20 cellular contexts compared by ENCODE assay signal in the genomic region with DNA sequence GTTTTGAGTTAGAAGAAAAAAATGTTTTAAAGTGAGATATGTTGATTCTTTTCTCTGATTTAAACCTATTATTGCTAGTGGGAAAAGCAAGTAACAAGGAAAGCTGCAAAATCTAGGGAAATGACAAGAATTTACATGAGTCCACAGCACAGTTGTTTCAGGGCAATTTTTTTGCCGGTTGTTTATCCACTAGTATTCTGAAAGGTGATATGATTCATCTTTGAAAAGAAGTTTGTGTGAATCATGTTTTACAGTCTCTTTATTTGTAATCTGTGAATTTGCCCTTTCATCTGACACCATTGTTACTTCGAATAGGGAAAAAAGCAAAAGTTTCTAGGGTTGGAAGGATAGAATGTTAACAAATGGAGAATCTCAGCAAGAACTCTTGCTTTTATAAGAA.
A peak's percentile ranks its signal among the peaks of the same experiment; 100 is the strongest.
DNase-seq lines count a peak whose midpoint lies in the region; ATAC-seq, FAIRE-seq and TF ChIP-seq lines count a peak whose summit lies in the region.
"Had no signal": no experiment of that assay in that cellular context is flagged by ENCODE, and none has a peak within 500 bp of the region (broad histone marks: within the 10 kb centered on the region; RNA-seq: fewer than 3 reads in every experiment).

No MANE protein-coding gene starts in this region.

- no peaks in the 10 kb centered on the region for H3K36me3 ChIP-seq in adipocyte (ENCODE audit: control insufficient read depth, insufficient read depth, low read length, severe bottlenecking)
- H3K36me3 ChIP-seq: heart right ventricle, upper lobe of right lung, WERI-Rb-1 had no signal

- no peak overlapping the region for H3K4me3 Mint-ChIP-seq in stimulated activated naive B cell treated with anti-CD40 and anti-IgM and Interleukin-4, amounts not matched to agents 10 μg/mL and 1 μg/mL and 100 μg/mL, for 72 hours
- H3K4me3 Mint-ChIP-seq: CD8-positive, alpha-beta memory T cell; effector memory CD8-positive, alpha-beta T cell; naive thymus-derived CD4-positive, alpha-beta T cell had no signal

- H3K4me1 Mint-ChIP-seq in stimulated activated naive B cell treated with anti-CD40 and anti-IgM and Interleukin-4, amounts not matched to agents 10 μg/mL and 1 μg/mL and 100 μg/mL, for 72 hours: no peaks in the 10 kb centered on the region
- H3K4me1 Mint-ChIP-seq: CD8-positive, alpha-beta memory T cell; naive thymus-derived CD4-positive, alpha-beta T cell had no signal

- FAIRE-seq in urothelium cell line (lab: Jason Lieb, UNC): no peak
- FAIRE-seq: GM19239 had no signal

- H3K36me3 Mint-ChIP-seq in stimulated activated naive B cell treated with anti-CD40 and anti-IgM and Interleukin-4, amounts not matched to agents 10 μg/mL and 1 μg/mL and 100 μg/mL, for 72 hours: no peaks in the 10 kb centered on the region
- H3K36me3 Mint-ChIP-seq: CD8-positive, alpha-beta memory T cell; naive thymus-derived CD4-positive, alpha-beta T cell had no signal

- H3K27me3 ChIP-seq in adipocyte (replicated peaks; ENCODE audit: control insufficient read depth, insufficient read depth, low read length): no peaks in the 10 kb centered on the region
- H3K27me3 ChIP-seq: heart right ventricle, upper lobe of right lung had no signal

- ATAC-seq in stimulated activated naive B cell treated with anti-CD40 and anti-IgM and Interleukin-4, amounts not matched to agents 10 μg/mL and 1 μg/mL and 100 μg/mL, for 72 hours (replicated peaks): no peak
- no peak for ATAC-seq in GM21717 (IDR thresholded peaks at IDR 0.05; ENCODE audit: unreplicated experiment)
- ATAC-seq: effector memory CD8-positive, alpha-beta T cell; heart right ventricle; naive thymus-derived CD4-positive, alpha-beta T cell; upper lobe of right lung had no signal

- TF ChIP-seq CTCF in fibroblast of villous mesenchyme (IDR thresholded peaks at IDR 0.05; ENCODE audit: insufficient read depth, low read depth, low read length): no peak

- H3K9me3 ChIP-seq in adipocyte (ENCODE audit: control insufficient read depth, low read length): no peaks in the 10 kb centered on the region
- H3K9me3 ChIP-seq: upper lobe of right lung had no signal

- peaks cover 2 to 4% of the 10 kb centered on the region in 2 donors for H3K9me3 Mint-ChIP-seq in stimulated activated naive B cell treated with anti-CD40 and anti-IgM and Interleukin-4, amounts not matched to agents 10 μg/mL and 1 μg/mL and 100 μg/mL, for 72 hours

- H3K27me3 Mint-ChIP-seq in stimulated activated naive B cell treated with anti-CD40 and anti-IgM and Interleukin-4, amounts not matched to agents 10 μg/mL and 1 μg/mL and 100 μg/mL, for 72 hours: no peaks in the 10 kb centered on the region
- H3K27me3 Mint-ChIP-seq: CD8-positive, alpha-beta memory T cell; effector memory CD8-positive, alpha-beta T cell; naive thymus-derived CD4-positive, alpha-beta T cell had no signal

- peaks cover 4% of the 10 kb centered on the region for H3K4me1 ChIP-seq in adipocyte (ENCODE audit: control insufficient read depth, insufficient read depth, low read length)
- H3K4me1 ChIP-seq: heart right ventricle, upper lobe of right lung had no signal

- H3K9ac ChIP-seq in adipocyte (ENCODE audit: low read length): no peak overlapping the region

- H3K4me3 ChIP-seq in adipocyte (ENCODE audit: low read length): no peak overlapping the region
- H3K4me3 ChIP-seq in fibroblast of villous mesenchyme (ENCODE audit: low read depth, low read length): no peak overlapping the region
- H3K4me3 ChIP-seq: heart right ventricle, upper lobe of right lung had no signal

- DNase-seq in DMS53 (lab: John Stamatoyannopoulos, UW) (peak; percentile 6), DMS53 treated with DMSO at 0.1 percent for 48 hours (lab: John Stamatoyannopoulos, UW; ENCODE audit: unreplicated experiment) (no peak), adipocyte (ENCODE audit: low read depth) (peak; percentile 40), fibroblast of villous mesenchyme (ENCODE audit: low read depth) (peak; percentile 43), urothelium cell line (ENCODE audit: low spot score) (peak; percentile 5), NK-92 (lab: John Stamatoyannopoulos, UW; ENCODE audit: unreplicated experiment) (no peak)
- no peak for DNase-seq in stimulated activated naive B cell treated with anti-CD40 and anti-IgM and Interleukin-4, amounts not matched to agents 10 μg/mL and 1 μg/mL and 100 μg/mL, for 72 hours
- DNase-seq: activated gamma-delta T cell; CD8-positive, alpha-beta memory T cell; effector memory CD8-positive, alpha-beta T cell; GF-D8; heart right ventricle; naive thymus-derived CD4-positive, alpha-beta T cell; NCI-H1092; retina; stimulated activated CD4-positive, alpha-beta T cell treated with anti-CD3 and anti-CD28 coated beads, Interleukin-4, amount 100 ng/mL, for 24 hours; upper lobe of right lung; WERI-Rb-1 had no signal

- H3K27ac Mint-ChIP-seq in stimulated activated naive B cell treated with anti-CD40 and anti-IgM and Interleukin-4, amounts not matched to agents 10 μg/mL and 1 μg/mL and 100 μg/mL, for 72 hours: no peak overlapping the region
- H3K27ac Mint-ChIP-seq: CD8-positive, alpha-beta memory T cell; effector memory CD8-positive, alpha-beta T cell; naive thymus-derived CD4-positive, alpha-beta T cell had no signal

Comparison
In these comparisons a context has a peak if more than half of its experiments do, and no peak if none do; other contexts are left out.
1. DNase-seq: peak in DMS53 (single experiment), adipocyte (single experiment), fibroblast of villous mesenchyme (single experiment) and urothelium cell line (single experiment); none in DMS53 treated with DMSO at 0.1 percent for 48 hours (single experiment), stimulated activated naive B cell treated with anti-CD40 and anti-IgM and Interleukin-4, amounts not matched to agents 10 μg/mL and 1 μg/mL and 100 μg/mL, for 72 hours (single experiment) and NK-92 (single experiment).